Comparison of ENCODE assay signal across 26 cellular contexts in genomic region chr15:83123529-83123928, GRCh38. TPM values are rescaled to one million over a fixed set of nuclear protein-coding genes. Genes with fewer than 3 reads are reported as not detected.
"Had no signal": no experiment of that assay in that cellular context is flagged by ENCODE, and none has a peak within 500 bp of the region (broad histone marks: within the 10 kb centered on the region; RNA-seq: fewer than 3 reads in every experiment).

No MANE protein-coding gene starts in this region.

- H3K4me1 ChIP-seq: esophagus muscularis mucosa, foreskin keratinocyte, gastroesophageal sphincter, lower lobe of right lung, pancreas, right lobe of liver, stomach, thyroid gland, vagina had no signal

- H3K27ac ChIP-seq: coronary artery, esophagus muscularis mucosa, foreskin keratinocyte, gastroesophageal sphincter, heart left ventricle, hepatocyte, lower lobe of right lung, pancreas, right lobe of liver, stomach, thyroid gland, vagina had no signal

- FAIRE-seq: endothelial cell of umbilical vein, pancreas, small intestine had no signal

- H3K4me3 ChIP-seq: coronary artery, esophagus muscularis mucosa, gastroesophageal sphincter, heart left ventricle, hepatocyte, lower lobe of right lung, pancreas, right lobe of liver, stomach, thyroid gland, vagina had no signal

- H3K79me2 ChIP-seq: hepatocyte had no signal

- H3K4me2 ChIP-seq: hepatocyte had no signal

- H2AFZ ChIP-seq: hepatocyte had no signal

- H3K27me3 ChIP-seq: esophagus muscularis mucosa, foreskin keratinocyte, gastroesophageal sphincter, heart left ventricle, hepatocyte, pancreas, right lobe of liver, stomach, thyroid gland, vagina had no signal

- H3K36me3 ChIP-seq: pancreas, right lobe of liver, thyroid gland, vagina had no signal

- H3K9me3 ChIP-seq: esophagus muscularis mucosa, gastroesophageal sphincter, heart left ventricle, lower lobe of right lung, pancreas, right lobe of liver, stomach, thyroid gland, vagina had no signal

- ATAC-seq: foreskin keratinocyte; gastroesophageal sphincter; heart left ventricle; left cardiac atrium; left ventricle myocardium superior; lower lobe of right lung; naive thymus-derived CD8-positive, alpha-beta T cell; right lobe of liver had no signal

- DNase-seq: dermis blood vessel endothelial cell; effector memory CD4-positive, alpha-beta T cell; foreskin keratinocyte; heart left ventricle; left cardiac atrium; left ventricle myocardium superior; lower lobe of right lung; naive thymus-derived CD8-positive, alpha-beta T cell; nephron progenitor cell; occipital lobe; pancreas; right lobe of liver; small intestine; stimulated activated CD4-positive, alpha-beta T cell treated with anti-CD3 and anti-CD28 coated beads, Interleukin-15, amount 100 ng/mL, for 24 hours; stimulated activated CD4-positive, alpha-beta T cell treated with anti-CD3 and anti-CD28 coated beads, Interleukin-2, amount 100 ng/mL, for 48 hours; stimulated activated CD8-positive, alpha-beta memory T cell treated with anti-CD3 and anti-CD28 coated beads, Interleukin-4, amount 100 ng/mL, for 48 hours; stimulated activated naive CD4-positive, alpha-beta T cell; stomach; thyroid gland; trophoblast cell had no signal

RNA-seq across cellular contexts. Expression of gene TM6SF1, which starts 16.1 kb away (rescaled TPM):
- total RNA-seq: foreskin keratinocyte had no signal
